ENCODE assay signal across 12 cellular contexts in genomic region chr14:29085546-29085945, GRCh38.
DNase-seq lines count a peak whose midpoint lies in the region; ATAC-seq, FAIRE-seq and TF ChIP-seq lines count a peak whose summit lies in the region.
"Had no signal": no experiment of that assay in that cellular context is flagged by ENCODE, and none has a peak within 500 bp of the region (broad histone marks: within the 10 kb centered on the region; RNA-seq: fewer than 3 reads in every experiment).

No MANE protein-coding gene starts in this region.

- H3K36me3 Mint-ChIP-seq in effector memory CD8-positive, alpha-beta T cell (ENCODE audit: insufficient read depth) = no peaks in the 10 kb centered on the region
- H3K36me3 Mint-ChIP-seq: brain had no signal

- intact Hi-C loops in Panc1 (cut with micrococcal nuclease; ENCODE audit: unreplicated experiment) = no loop called here

- no peak overlapping the region for H3K27ac ChIP-seq in A549
- no peak overlapping the region for H3K27ac ChIP-seq in Panc1 (ENCODE audit: low read length)
- no peak overlapping the region for H3K27ac ChIP-seq in foreskin keratinocyte

- H3K4me3 ChIP-seq in A549 = no peak overlapping the region
- H3K4me3 ChIP-seq in Panc1 (ENCODE audit: low read depth in 2 of 2, low read length in 2 of 2) = no peak overlapping the region

- no TSS peak for BruUV-seq in Panc1 (replicated peaks; lab: Mats Ljungman, UMichigan)

- TF ChIP-seq RAD21 in A549 (conservative IDR thresholded peaks at IDR 0.05 in 1 of 2, IDR thresholded peaks at IDR 0.05 in 1 of 2) = no peak

- peaks cover 8 to 23% of the 10 kb centered on the region in 2 donors for H3K9me3 Mint-ChIP-seq in effector memory CD8-positive, alpha-beta T cell

- TF ChIP-seq CTCF in A549 (IDR thresholded peaks at IDR 0.05) (no peak), Panc1 (IDR thresholded peaks at IDR 0.05) (0 out of 2 replicates have a peak, but pooled peaks have one; percentile 6), foreskin keratinocyte (conservative IDR thresholded peaks at IDR 0.05) (peak; percentile 21)

- H3K27ac Mint-ChIP-seq in effector memory CD8-positive, alpha-beta T cell = no peak overlapping the region
- H3K27ac Mint-ChIP-seq: activated CD8-positive, alpha-beta T cell treated with anti-CD3 and anti-CD28 coated beads for 36 hours; brain had no signal

- in situ Hi-C loops in Panc1 (cut with HindIII; ENCODE audit: low pct_unique_long_range_greater_than_20kb, low sequenced_read_pairs) = no loop called here

- H3K27me3 ChIP-seq in Panc1 (ENCODE audit: control insufficient read depth, insufficient read depth, low read length) (no peaks in the 10 kb centered on the region), foreskin keratinocyte (no peaks in the 10 kb centered on the region)

- no peaks in the 10 kb centered on the region for H3K36me3 ChIP-seq in Panc1 (ENCODE audit: control insufficient read depth, insufficient read depth, low read length)

- no peaks in the 10 kb centered on the region for H3K4me1 ChIP-seq in A549
- H3K4me1 ChIP-seq in Panc1 (ENCODE audit: control insufficient read depth, insufficient read depth, low read length) = no peaks in the 10 kb centered on the region
- H3K4me1 ChIP-seq in foreskin keratinocyte = no peaks in the 10 kb centered on the region

- POLR2A ChIA-PET in A549 (lab: Yijun Ruan, JAX) (no interaction called here), Panc1 (lab: Charles Lee) (no interaction called here)

- H3K4me2 ChIP-seq in A549 = no peak overlapping the region

- no peak for FAIRE-seq in A549 (lab: Jason Lieb, UNC)

- TF ChIP-seq EP300 in A549 (IDR thresholded peaks at IDR 0.05) = no peak

- ATAC-seq in A549 (0 out of 6 replicates have a peak, but pooled peaks of 1 of the 2 experiments have one; percentile 59), GM18868 (IDR thresholded peaks at IDR 0.05; ENCODE audit: unreplicated experiment) (peak; percentile 97), Panc1 (no peak), foreskin keratinocyte (peak; percentile 35), GM21515 (IDR thresholded peaks at IDR 0.05; ENCODE audit: unreplicated experiment) (no peak), GM19351 (IDR thresholded peaks at IDR 0.05; ENCODE audit: unreplicated experiment) (no peak)
- no peak for ATAC-seq in effector memory CD8-positive, alpha-beta T cell (replicated peaks)
- ATAC-seq: activated CD8-positive, alpha-beta T cell treated with anti-CD3 and anti-CD28 coated beads for 36 hours had no signal

- no peak for TF ChIP-seq POLR2A in A549 (IDR thresholded peaks at IDR 0.05; ENCODE audit: low read length)

- no peaks in the 10 kb centered on the region for H3K27me3 Mint-ChIP-seq in effector memory CD8-positive, alpha-beta T cell
- H3K27me3 Mint-ChIP-seq: activated CD8-positive, alpha-beta T cell treated with anti-CD3 and anti-CD28 coated beads for 36 hours had no signal

- CTCF ChIA-PET in A549 (lab: Yijun Ruan, JAX) (no interaction called here), Panc1 (lab: Charles Lee) (no interaction called here)

- 2% methylated on average over 3 of the region's 3 CpGs for WGBS in A549 (ENCODE audit: missing lambda C conversion rate)

- H3K9me3 ChIP-seq in A549 (no peaks in the 10 kb centered on the region), Panc1 (ENCODE audit: control insufficient read depth, insufficient read depth, low read depth, low read length) (no peaks in the 10 kb centered on the region)

- H3K4me1 Mint-ChIP-seq in effector memory CD8-positive, alpha-beta T cell (ENCODE audit: low read depth in 2 of 2) = no peaks in the 10 kb centered on the region
- H3K4me1 Mint-ChIP-seq: brain had no signal

- H3K4me3 Mint-ChIP-seq in effector memory CD8-positive, alpha-beta T cell = no peak overlapping the region
- H3K4me3 Mint-ChIP-seq: activated CD8-positive, alpha-beta T cell treated with anti-CD3 and anti-CD28 coated beads for 36 hours; brain had no signal

- DNase-seq in A549 (ENCODE audit: low read depth in 1 of 2, low spot score in 1 of 2) (peak; percentile 1 to 8), Panc1 (ENCODE audit: low read depth, low spot score) (no peak), foreskin keratinocyte (peak in 1 of 2 donors; percentile 2)
- DNase-seq in stimulated activated CD8-positive, alpha-beta memory T cell treated with anti-CD3 and anti-CD28 coated beads, Interleukin-4, amount 100 ng/mL, for 48 hours = no peak
- DNase-seq in effector memory CD8-positive, alpha-beta T cell = no peak
- DNase-seq: activated CD8-positive, alpha-beta T cell treated with anti-CD3 and anti-CD28 coated beads for 36 hours; hypothalamus; nucleus accumbens had no signal

TF ChIP-seq in A549, 52 proteins besides CTCF, POLR2A, EP300 and RAD21:
- no peak for TF ChIP-seq RFX5 (IDR thresholded peaks at IDR 0.05)

Comparison
In these comparisons a context has a peak if more than half of its experiments do, and no peak if none do; other contexts are left out.
1. ATAC-seq: peak in GM18868 (single experiment) and foreskin keratinocyte (single experiment); none in Panc1 (single experiment), effector memory CD8-positive, alpha-beta T cell (single experiment), GM21515 (single experiment) and GM19351 (single experiment).
2. DNase-seq: peak in A549 (2 of 2); none in Panc1 (single experiment), stimulated activated CD8-positive, alpha-beta memory T cell treated with anti-CD3 and anti-CD28 coated beads, Interleukin-4, amount 100 ng/mL, for 48 hours (single experiment) and effector memory CD8-positive, alpha-beta T cell (0 of 3).